ENCODE assay signal across 12 cellular contexts in the genomic region with DNA sequence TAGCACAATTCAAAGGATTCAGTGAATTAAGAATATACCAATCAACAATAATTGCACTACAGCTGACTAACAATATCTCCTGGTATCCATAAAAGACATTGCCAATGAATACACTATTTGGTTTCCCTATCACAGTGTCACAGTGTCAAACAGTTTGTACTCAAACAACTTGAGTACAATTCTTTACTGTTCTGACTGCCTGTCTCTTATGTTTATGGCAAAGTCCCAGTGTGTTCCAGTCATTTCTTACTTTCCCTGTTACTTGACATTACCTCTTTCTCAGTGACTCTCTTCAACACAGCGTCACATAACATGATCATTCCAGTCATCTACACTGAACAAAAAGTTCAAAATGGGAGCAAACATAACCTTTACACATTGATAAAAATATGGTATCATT. TPM values are rescaled to one million over a fixed set of nuclear protein-coding genes. Genes with fewer than 3 reads are reported as not detected.
"Had no signal": no experiment of that assay in that cellular context is flagged by ENCODE, and none has a peak within 500 bp of the region (broad histone marks: within the 10 kb centered on the region; RNA-seq: fewer than 3 reads in every experiment).

No MANE protein-coding gene starts in this region.

- H3K9me3 Mint-ChIP-seq: HFFc6, IgD-negative memory B cell had no signal

- FAIRE-seq: HepG2 had no signal

- ATAC-seq: HepG2 had no signal

- H3K27ac ChIP-seq: GM23248, HL-60, KMS-11 had no signal

- DNase-seq: GM23248, GOT3, H7, HCEC 1CT, HFFc6, KBM-7 had no signal

- H3K27ac Mint-ChIP-seq: HFFc6 had no signal

- H3K27me3 Mint-ChIP-seq: IgD-negative memory B cell had no signal

- H3K4me3 ChIP-seq: GM23248 had no signal

- H3K4me3 Mint-ChIP-seq: HFFc6 had no signal

RNA-seq across cellular contexts. Expression of gene DLEU7, which starts 44.9 kb away (rescaled TPM):
- total RNA-seq: GM23248, H4, HepG2, HFFc6, HT1080 had no signal
- polyA plus RNA-seq: GM23248, HepG2, IgD-negative memory B cell had no signal
